8 cellular contexts compared by ENCODE assay signal in the genomic region with DNA sequence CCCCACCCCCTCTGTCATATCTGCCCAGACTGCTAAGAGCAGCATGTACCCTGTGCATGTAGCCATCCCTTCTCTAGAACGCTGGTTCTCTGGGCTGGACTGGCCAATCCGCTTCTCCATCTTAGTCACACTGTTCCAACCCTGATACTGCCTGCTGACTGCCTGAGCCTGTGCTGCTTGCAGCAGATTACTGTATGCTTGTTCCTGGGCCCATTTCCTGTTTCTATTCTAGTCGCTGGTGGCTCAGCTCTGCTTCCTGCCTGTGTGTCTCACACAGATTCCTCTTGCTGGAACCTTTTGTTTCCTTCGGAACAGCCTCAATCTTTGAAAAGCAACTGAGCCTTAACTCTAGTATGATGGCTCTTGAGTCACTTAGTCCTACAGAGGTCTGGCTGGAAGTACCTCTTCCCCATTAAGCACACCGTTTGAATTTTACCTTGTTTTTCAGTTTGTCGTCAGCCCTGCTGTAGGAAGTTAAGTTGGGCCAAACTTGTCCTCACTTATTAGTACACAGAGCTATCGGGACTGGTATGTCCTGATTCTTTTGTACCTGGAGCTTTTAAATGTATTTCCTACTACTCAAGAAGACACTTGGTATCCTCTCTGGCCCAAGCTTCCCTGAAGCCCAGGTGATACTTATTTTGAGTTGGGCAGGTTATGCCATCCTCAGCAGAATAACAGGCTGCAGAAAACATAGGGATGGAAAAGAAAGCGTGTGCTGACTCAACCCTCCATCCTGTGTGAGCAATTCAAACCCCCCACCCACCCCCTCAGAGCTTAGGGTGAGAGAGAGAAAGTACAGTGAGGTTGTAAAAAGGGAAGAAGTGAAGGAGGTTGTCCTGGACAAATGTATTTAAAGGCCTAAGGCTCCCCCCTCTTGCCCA. TPM values are rescaled to one million over a fixed set of nuclear protein-coding genes. Genes with fewer than 3 reads are reported as not detected.
A peak's percentile ranks its signal among the peaks of the same experiment; 100 is the strongest.
DNase-seq lines count a peak whose midpoint lies in the region; ATAC-seq and TF ChIP-seq lines count a peak whose summit lies in the region.

No MANE protein-coding gene starts in this region.

- DNase-seq in A673 (ENCODE audit: low spot score) (peak; percentile 77), PC-3 (peak; percentile 75), fibroblast of peridontal ligament (ENCODE audit: extremely low read depth) (peak; percentile 63), non-pigmented ciliary epithelial cell (ENCODE audit: low read depth) (peak; percentile 83), suprapubic skin (ENCODE audit: low spot score in 2 of 2) (no peak)
- peak; percentile 77 to 83 for DNase-seq in activated T-cell treated with anti-CD3 and anti-CD28 coated beads, Interleukin-2, amount 50 U/mL, for 48 hours

- 0 out of 2 replicates have a peak overlapping the region, but pooled peaks have one; percentile 24 for H3K4me2 ChIP-seq in PC-3 (ENCODE audit: low read length)

- H3K9me2 ChIP-seq in PC-3 (replicated peaks; ENCODE audit: low read length): no peaks in the 10 kb centered on the region

- BruUV-seq in A673 (replicated peaks; lab: Mats Ljungman, UMichigan): no TSS peak
- no TSS peak for BruUV-seq in PC-3 (replicated peaks; lab: Mats Ljungman, UMichigan)

- no peak for TF ChIP-seq EP300 in suprapubic skin (IDR thresholded peaks at IDR 0.05)

- no peak overlapping the region for H2AFZ ChIP-seq in PC-3 (ENCODE audit: low read length)

- 50% methylated on average over 8 of the region's 8 CpGs for WGBS in suprapubic skin

- H3K9me3 ChIP-seq in A673 (ENCODE audit: low read depth, low read length, poor library complexity, severe bottlenecking) (no peaks in the 10 kb centered on the region), PC-3 (ENCODE audit: low read length) (no peaks in the 10 kb centered on the region), suprapubic skin (no peaks in the 10 kb centered on the region)

- H3K4me3 ChIP-seq in A673 (ENCODE audit: low read depth, low read length, poor library complexity, severe bottlenecking) (no peak overlapping the region), PC-3 (ENCODE audit: low read length) (no peak overlapping the region), suprapubic skin (no peak overlapping the region)

- no peak overlapping the region for H3K9ac ChIP-seq in PC-3 (ENCODE audit: low read length)

- H3K27ac ChIP-seq in A673 (ENCODE audit: low read depth, low read length, poor library complexity, severe bottlenecking) (peak overlapping the region; percentile 7), PC-3 (ENCODE audit: low read length) (peak overlapping the region; percentile 50), suprapubic skin (peak overlapping the region; percentile 39)

- H3K36me3 ChIP-seq in A673 (ENCODE audit: insufficient read depth, low read length, poor library complexity, severe bottlenecking) (peaks cover 86% of the 10 kb centered on the region), PC-3 (ENCODE audit: low read depth, low read length) (peaks cover 75% of the 10 kb centered on the region), suprapubic skin (peaks cover 42% of the 10 kb centered on the region)

- TF ChIP-seq CTCF in A673 (conservative IDR thresholded peaks at IDR 0.05; ENCODE audit: low read depth, low read length): no peak
- no peak for TF ChIP-seq CTCF in PC-3 (conservative IDR thresholded peaks at IDR 0.05; ENCODE audit: low read depth, low read length)
- TF ChIP-seq CTCF in suprapubic skin (IDR thresholded peaks at IDR 0.05): no peak

- no peak for TF ChIP-seq POLR2A in suprapubic skin (IDR thresholded peaks at IDR 0.05)

- H4K20me1 ChIP-seq in PC-3 (ENCODE audit: low read length): 0 out of 2 replicates have a peak, but pooled peaks cover under 1% of the 10 kb centered on the region

- ATAC-seq in GM18873 (IDR thresholded peaks at IDR 0.05; ENCODE audit: low FRiP score, unreplicated experiment) (peak; percentile 95), HG03108 (IDR thresholded peaks at IDR 0.05; ENCODE audit: unreplicated experiment) (peak; percentile 98), PC-3 (peak; percentile 98)

- intact Hi-C loops in A673 (cut with micrococcal nuclease; ENCODE audit: unreplicated experiment) (no loop called here), PC-3 (cut with micrococcal nuclease) (no loop called here)

- H3F3A ChIP-seq in PC-3 (ENCODE audit: low read length, unreplicated experiment): no peaks in the 10 kb centered on the region

- no peaks in the 10 kb centered on the region for H3K27me3 ChIP-seq in A673 (replicated peaks; ENCODE audit: insufficient read depth, low read depth, low read length, poor library complexity)
- no peaks in the 10 kb centered on the region for H3K27me3 ChIP-seq in PC-3 (ENCODE audit: low read length)
- H3K27me3 ChIP-seq in suprapubic skin: no peaks in the 10 kb centered on the region

- H3K4me1 ChIP-seq in A673 (ENCODE audit: insufficient read depth, low read length, poor library complexity, severe bottlenecking): peaks cover 7% of the 10 kb centered on the region
- H3K4me1 ChIP-seq in PC-3 (ENCODE audit: insufficient read depth, low read length): peaks cover 16% of the 10 kb centered on the region
- peaks cover 27% of the 10 kb centered on the region for H3K4me1 ChIP-seq in suprapubic skin

- peaks cover 87% of the 10 kb centered on the region for H3K79me2 ChIP-seq in PC-3 (ENCODE audit: low read length)

- POLR2A ChIA-PET in A673 (lab: Charles Lee; ENCODE audit: low non-redundant PET) (no interaction called here), PC-3 (lab: Charles Lee; ENCODE audit: unreplicated experiment) (interaction anchor here (0.6 kb wide), 1 partner anchor 135 kb away, joined by 3 read pairs; no protein-coding TSS in a partner anchor)

- CTCF ChIA-PET in A673 (lab: Charles Lee) (no interaction called here), PC-3 (lab: Charles Lee) (no interaction called here)

RNA-seq across cellular contexts. Expression of a gene that starts 43.4 kb away (rescaled TPM):
- total RNA-seq in A673 (2021): 4.9 and 9.1 TPM in 2 replicates
- total RNA-seq in PC-3 (2014; rRNA removed): 6.0 and 8.8 TPM in 2 replicates
- total RNA-seq in suprapubic skin: 10 to 100 TPM; 15.9 to 31.5 (median 25.6) TPM

RNA-seq across cellular contexts. Expression of a gene that starts 48.5 kb away (rescaled TPM):
- total RNA-seq in A673 (2021): 120 and 123 TPM in 2 replicates
- total RNA-seq in PC-3 (2014; rRNA removed): 43.8 and 78.0 TPM in 2 replicates
- 10 to 100 TPM; 77.2 to 90.0 (median 83.5) TPM for total RNA-seq in suprapubic skin

Comparison
In these comparisons a context has a peak if more than half of its experiments do, and no peak if none do; other contexts are left out.
1. DNase-seq: peak in A673 (single experiment), PC-3 (single experiment), activated T-cell treated with anti-CD3 and anti-CD28 coated beads, Interleukin-2, amount 50 U/mL, for 48 hours (2 of 2), fibroblast of peridontal ligament (single experiment) and non-pigmented ciliary epithelial cell (single experiment); none in suprapubic skin (0 of 2).
2. Peak in every context shown above with its lines, with median percentiles within 50 percentile points of each other: H3K27ac ChIP-seq and ATAC-seq.